In genomic region chr10:117318909-117319308, GRCh38 we compare ENCODE assay signal across 13 cellular contexts. TPM values are rescaled to one million over a fixed set of nuclear protein-coding genes. Genes with fewer than 3 reads are reported as not detected.
DNase-seq lines count a peak whose midpoint lies in the region; ATAC-seq, FAIRE-seq and TF ChIP-seq lines count a peak whose summit lies in the region.
"Had no signal": no experiment of that assay in that cellular context is flagged by ENCODE, and none has a peak within 500 bp of the region (broad histone marks: within the 10 kb centered on the region; RNA-seq: fewer than 3 reads in every experiment).

No MANE protein-coding gene starts in this region.

- TF ChIP-seq POLR2A in A549 (IDR thresholded peaks at IDR 0.05; ENCODE audit: low read length), result no peak

- H3K4me1 ChIP-seq in A549 (peaks cover 40% of the 10 kb centered on the region), foreskin keratinocyte (no peaks in the 10 kb centered on the region)

- H3K27ac ChIP-seq in A549 (no peak overlapping the region), foreskin keratinocyte (no peak overlapping the region)
- H3K27ac ChIP-seq: sigmoid colon had no signal

- DNase-seq in A549 (ENCODE audit: low read depth in 1 of 2, low spot score in 1 of 2) (peak in 1 of 2 experiments; percentile 14), foreskin keratinocyte (no peak), OCI-M2 (lab: John Stamatoyannopoulos, UW; ENCODE audit: unreplicated experiment) (no peak)
- no peak for DNase-seq in activated T-helper 2 cell treated with anti-CD3 and anti-CD28 coated beads, Interferon-gamma antibody, Interleukin-2, Interleukin-4, amounts not matched to agents 10 μg/mL and 5 μg/mL and 100 μg/mL, durations not matched to agents 14 hours and 24 hours and 36 hours (ENCODE audit: low spot score)
- DNase-seq: activated CD4-positive, alpha-beta T cell treated with anti-CD3 and anti-CD28 coated beads for 1 hour; anterior cingulate cortex; NCI-H226; sigmoid colon had no signal

- ATAC-seq in A549, result no peak
- peak; percentile 43; the same call in 1 of the 3 replicates for ATAC-seq in SK-N-SH treated with all-trans-retinoic acid at 6 μM for 48 hours
- no peak for ATAC-seq in foreskin keratinocyte
- ATAC-seq in HG03025 (IDR thresholded peaks at IDR 0.05; ENCODE audit: low FRiP score, unreplicated experiment), result no peak
- no peak for ATAC-seq in GM21367 (IDR thresholded peaks at IDR 0.05; ENCODE audit: unreplicated experiment)
- ATAC-seq: stimulated activated memory B cell treated with anti-CD40 and anti-IgM and Interleukin-4, amounts not matched to agents 10 μg/mL and 1 μg/mL and 100 μg/mL, for 72 hours had no signal

- no peaks in the 10 kb centered on the region for H3K27me3 ChIP-seq in foreskin keratinocyte
- H3K27me3 ChIP-seq: sigmoid colon had no signal

- no peaks in the 10 kb centered on the region for H3K9me3 ChIP-seq in A549
- H3K9me3 ChIP-seq: sigmoid colon had no signal

- CTCF ChIA-PET in A549 (lab: Yijun Ruan, JAX), result interaction anchor here (0.5 to 10.1 kb wide), 35 partner anchors 10 to 1225 kb away, joined by 3 to 221 read pairs (median 5); no protein-coding TSS in a partner anchor

- no peak overlapping the region for H3K4me3 ChIP-seq in A549
- H3K4me3 ChIP-seq: sigmoid colon had no signal

- H3K4me3 Mint-ChIP-seq in activated T-helper 2 cell treated with anti-CD3 and anti-CD28 coated beads, Interferon-gamma antibody, Interleukin-2, Interleukin-4, amounts not matched to agents 10 μg/mL and 5 μg/mL and 100 μg/mL, durations not matched to agents 14 hours and 24 hours and 36 hours (ENCODE audit: low read depth), result no peak overlapping the region
- H3K4me3 Mint-ChIP-seq: stimulated activated memory B cell treated with anti-CD40 and anti-IgM and Interleukin-4, amounts not matched to agents 10 μg/mL and 1 μg/mL and 100 μg/mL, for 72 hours had no signal

- H3K9me3 Mint-ChIP-seq in activated T-helper 2 cell treated with anti-CD3 and anti-CD28 coated beads, Interferon-gamma antibody, Interleukin-2, Interleukin-4, amounts not matched to agents 10 μg/mL and 5 μg/mL and 100 μg/mL, durations not matched to agents 14 hours and 24 hours and 36 hours, result no peaks in the 10 kb centered on the region
- H3K9me3 Mint-ChIP-seq: stimulated activated memory B cell treated with anti-CD40 and anti-IgM and Interleukin-4, amounts not matched to agents 10 μg/mL and 1 μg/mL and 100 μg/mL, for 72 hours had no signal

- no peak for TF ChIP-seq EP300 in A549 (IDR thresholded peaks at IDR 0.05)

- H3K4me1 Mint-ChIP-seq in activated T-helper 2 cell treated with anti-CD3 and anti-CD28 coated beads, Interferon-gamma antibody, Interleukin-2, Interleukin-4, amounts not matched to agents 10 μg/mL and 5 μg/mL and 100 μg/mL, durations not matched to agents 14 hours and 24 hours and 36 hours (ENCODE audit: low read depth), result no peaks in the 10 kb centered on the region
- H3K4me1 Mint-ChIP-seq: stimulated activated memory B cell treated with anti-CD40 and anti-IgM and Interleukin-4, amounts not matched to agents 10 μg/mL and 1 μg/mL and 100 μg/mL, for 72 hours had no signal

- no peaks in the 10 kb centered on the region for H3K27me3 Mint-ChIP-seq in activated T-helper 2 cell treated with anti-CD3 and anti-CD28 coated beads, Interferon-gamma antibody, Interleukin-2, Interleukin-4, amounts not matched to agents 10 μg/mL and 5 μg/mL and 100 μg/mL, durations not matched to agents 14 hours and 24 hours and 36 hours (ENCODE audit: low read depth)
- H3K27me3 Mint-ChIP-seq: stimulated activated memory B cell treated with anti-CD40 and anti-IgM and Interleukin-4, amounts not matched to agents 10 μg/mL and 1 μg/mL and 100 μg/mL, for 72 hours had no signal

- peak overlapping the region; percentile 21; the same call in 1 of the 3 replicates for H3K4me2 ChIP-seq in A549

- peak; percentile 46 for TF ChIP-seq CTCF in A549 (IDR thresholded peaks at IDR 0.05)
- peak; percentile 46 for TF ChIP-seq CTCF in foreskin keratinocyte (conservative IDR thresholded peaks at IDR 0.05)

- H3K36me3 Mint-ChIP-seq in activated T-helper 2 cell treated with anti-CD3 and anti-CD28 coated beads, Interferon-gamma antibody, Interleukin-2, Interleukin-4, amounts not matched to agents 10 μg/mL and 5 μg/mL and 100 μg/mL, durations not matched to agents 14 hours and 24 hours and 36 hours (ENCODE audit: low read depth), result peaks cover 13% of the 10 kb centered on the region

- FAIRE-seq in A549 (lab: Jason Lieb, UNC), result peak; percentile 74
- peak; percentile 93 for FAIRE-seq in G401.6 (lab: Jason Lieb, UNC)

- POLR2A ChIA-PET in A549 (lab: Yijun Ruan, JAX), result interaction anchor here (2.2 kb wide), 1 partner anchor 102 kb away, joined by 13 read pairs; no protein-coding TSS in a partner anchor

- no peak for TF ChIP-seq RAD21 in A549 (conservative IDR thresholded peaks at IDR 0.05 in 1 of 2, IDR thresholded peaks at IDR 0.05 in 1 of 2)

- intact Hi-C loops in activated T-helper 2 cell treated with anti-CD3 and anti-CD28 coated beads, Interferon-gamma antibody, Interleukin-2, Interleukin-4, amounts not matched to agents 10 μg/mL and 5 μg/mL and 100 μg/mL, durations not matched to agents 14 hours and 24 hours and 36 hours (cut with micrococcal nuclease), result no loop called here

- H3K27ac Mint-ChIP-seq in activated T-helper 2 cell treated with anti-CD3 and anti-CD28 coated beads, Interferon-gamma antibody, Interleukin-2, Interleukin-4, amounts not matched to agents 10 μg/mL and 5 μg/mL and 100 μg/mL, durations not matched to agents 14 hours and 24 hours and 36 hours, result no peak overlapping the region
- H3K27ac Mint-ChIP-seq: stimulated activated memory B cell treated with anti-CD40 and anti-IgM and Interleukin-4, amounts not matched to agents 10 μg/mL and 1 μg/mL and 100 μg/mL, for 72 hours had no signal

TF ChIP-seq in A549, 52 proteins besides CTCF, POLR2A, EP300 and RAD21 (continues in another document):
- TF ChIP-seq MAZ (IDR thresholded peaks at IDR 0.05; ENCODE audit: borderline replicate concordance, low read depth, low read length) (no peak), JUN (IDR thresholded peaks at IDR 0.05) (no peak), RFX5 (IDR thresholded peaks at IDR 0.05) (no peak), RNF2 (IDR thresholded peaks at IDR 0.05; ENCODE audit: borderline replicate concordance, low read depth) (no peak), FOSL2 (IDR thresholded peaks at IDR 0.05) (no peak), FOSL2 (CRISPR knock-in tag; IDR thresholded peaks at IDR 0.05) (no peak), SREBF2 (IDR thresholded peaks at IDR 0.05) (no peak), CHD4 (IDR thresholded peaks at IDR 0.05; ENCODE audit: borderline replicate concordance) (no peak), FOSB (CRISPR knock-in tag; IDR thresholded peaks at IDR 0.05) (no peak), EHMT2 (IDR thresholded peaks at IDR 0.05; ENCODE audit: low read depth) (no peak), HMGXB4 (CRISPR knock-in tag; IDR thresholded peaks at IDR 0.05; ENCODE audit: borderline replicate concordance) (no peak)

TF ChIP-seq in SK-N-SH treated with all-trans-retinoic acid at 6 μM for 48 hours, 23 proteins besides CTCF, POLR2A, EP300 and RAD21:
- TF ChIP-seq PATZ1 (CRISPR knock-in tag; IDR thresholded peaks at IDR 0.05; ENCODE audit: borderline replicate concordance) (no peak), TOX (CRISPR knock-in tag; IDR thresholded peaks at IDR 0.05; ENCODE audit: borderline replicate concordance) (no peak), ZFP3 (CRISPR knock-in tag; IDR thresholded peaks at IDR 0.05) (no peak), ZNF70 (CRISPR knock-in tag; IDR thresholded peaks at IDR 0.05) (no peak)

RNA-seq across cellular contexts. Expression of gene PDZD8, which starts 56.3 kb away (rescaled TPM):
- 76.1 and 76.7 TPM in 2 replicates for polyA plus RNA-seq in A549 (2011; rRNA removed)
- polyA plus RNA-seq in A549 (2012; cell fraction: cytosol; rRNA removed), result 10.0 and 11.2 TPM in 2 replicates
- 4.0 and 4.3 TPM in 2 replicates for polyA plus RNA-seq in A549 (2012; cell fraction: nucleus; rRNA removed)
- 24.7 to 27.4 TPM (median 27.3 TPM) in 3 replicates for polyA plus RNA-seq in A549 (2017; fragmentation: RNase III; extraction: RNeasy Plus Mini Kit Qiagen cat#74134 plus additional on column Dnase treatment)
- polyA minus RNA-seq in A549 (2011; rRNA and poly(A)+ RNA removed), result 90.9 and 93.1 TPM in 2 replicates
- total RNA-seq in foreskin keratinocyte, result 29.1 and 31.4 TPM in 2 replicates
- 3.0 and 4.3 TPM in 2 replicates for polyA plus RNA-seq in foreskin keratinocyte
- total RNA-seq in activated T-helper 2 cell treated with anti-CD3 and anti-CD28 coated beads, Interferon-gamma antibody, Interleukin-2, Interleukin-4, amounts not matched to agents 10 μg/mL and 5 μg/mL and 100 μg/mL, durations not matched to agents 14 hours and 24 hours and 36 hours, result 20.6 and 22.0 TPM in 2 replicates
